In genomic region chr16:51596247-51596646, GRCh38 we compare ENCODE assay signal across 23 cellular contexts.
A peak's percentile ranks its signal among the peaks of the same experiment; 100 is the strongest.
DNase-seq lines count a peak whose midpoint lies in the region; ATAC-seq, FAIRE-seq and TF ChIP-seq lines count a peak whose summit lies in the region.
"Had no signal": no experiment of that assay in that cellular context is flagged by ENCODE, and none has a peak within 500 bp of the region (broad histone marks: within the 10 kb centered on the region; RNA-seq: fewer than 3 reads in every experiment).

No MANE protein-coding gene starts in this region.

- H3K27ac ChIP-seq in HepG2 (ENCODE audit: extremely low read length, insufficient read depth, low read length) (no peak overlapping the region), right lobe of liver (no peak overlapping the region), testis (no peak overlapping the region)
- H3K27ac ChIP-seq: 22Rv1, C4-2B had no signal

- in situ Hi-C loops in HepG2 (cut with HindIII; ENCODE audit: extremely low pct_ligation_motif_present, low pct_unique_long_range_greater_than_20kb): no loop called here

- H3K4me1 ChIP-seq in HepG2 (ENCODE audit: insufficient read depth, low read length): peaks cover 9% of the 10 kb centered on the region; the same call in 1 of the 2 replicates
- H3K4me1 ChIP-seq in right lobe of liver: peaks cover 0 to 13% (median under 1%) of the 10 kb centered on the region in 4 donors
- H3K4me1 ChIP-seq in testis: no peaks in the 10 kb centered on the region
- H3K4me1 ChIP-seq: BE2C, Caco-2, HAP-1 had no signal

- H3K9me3 Mint-ChIP-seq in WTC11: peaks cover 29% of the 10 kb centered on the region
- H3K9me3 Mint-ChIP-seq: HFFc6 had no signal

- no peak overlapping the region for H3K9ac ChIP-seq in HepG2 (ENCODE audit: insufficient read depth, low read depth, low read length)

- no peak overlapping the region for H3K4me3 Mint-ChIP-seq in WTC11
- H3K4me3 Mint-ChIP-seq: CD4-positive, CD25-positive, alpha-beta regulatory T cell; CD8-positive, alpha-beta T cell; HFFc6 had no signal

- peaks cover 16% of the 10 kb centered on the region for H3K4me1 Mint-ChIP-seq in WTC11
- H3K4me1 Mint-ChIP-seq: CD4-positive, CD25-positive, alpha-beta regulatory T cell had no signal

- H4K20me1 ChIP-seq in HepG2 (ENCODE audit: insufficient read depth, low read length): no peaks in the 10 kb centered on the region

- H3K4me3 ChIP-seq in HepG2 (replicated peaks in 1 of 3; ENCODE audit: insufficient read depth in 1 of 3, low read depth in 2 of 3, low read length in 3 of 3) (no peak overlapping the region), right lobe of liver (no peak overlapping the region), testis (no peak overlapping the region)
- H3K4me3 ChIP-seq: HAP-1 had no signal

- H3K9me3 ChIP-seq in HepG2 (ENCODE audit: low read length) (peaks cover under 1% of the 10 kb centered on the region; the same call in 1 of the 2 replicates), right lobe of liver (no peaks in the 10 kb centered on the region), testis (no peaks in the 10 kb centered on the region)
- H3K9me3 ChIP-seq: BE2C, HAP-1 had no signal

- WGBS in HepG2 (ENCODE audit: low lambda C conversion rate): 15% methylated on average over 4 of the region's 4 CpGs
- 80% methylated on average over 4 of the region's 4 CpGs for WGBS in right lobe of liver (ENCODE audit: insufficient coverage, low coverage, low lambda C conversion rate, missing lambda C conversion rate)
- 81 to 90% methylated on average over 4 of the region's 4 CpGs for WGBS in testis, 2 donors

- no peak for FAIRE-seq in HepG2 (lab: Jason Lieb, UNC)
- FAIRE-seq: A204.1, G401.6, GM12892, H54 had no signal

- ATAC-seq in HepG2 (no peak), right lobe of liver (no peak), WTC11 (no peak), HG03108 (IDR thresholded peaks at IDR 0.05; ENCODE audit: unreplicated experiment) (no peak)
- ATAC-seq: CD8-positive, alpha-beta T cell had no signal

- no peak overlapping the region for H2AFZ ChIP-seq in HepG2 (ENCODE audit: low read length)

- no TSS peak for BruUV-seq in HepG2 (replicated peaks; lab: Mats Ljungman, UMichigan)

- no peak overlapping the region for H3K4me2 ChIP-seq in HepG2 (ENCODE audit: low read depth, low read length)

- no peak for DNase-seq in HepG2 (ENCODE audit: low spot score)
- no peak for DNase-seq in right lobe of liver
- no peak for DNase-seq in WTC11 (ENCODE audit: low spot score)
- peak; percentile 42 for DNase-seq in testis
- DNase-seq in activated naive CD4-positive, alpha-beta T cell treated with Interleukin-2 at 50 U/mL for 16 hours: no peak
- DNase-seq: ACHN; AML-193; BE2C; Caco-2; CD4-positive, CD25-positive, alpha-beta regulatory T cell; CD8-positive, alpha-beta T cell; DMS153; DND-41; GOT3; HFFc6 had no signal

- no peaks in the 10 kb centered on the region for H3K36me3 ChIP-seq in HepG2 (replicated peaks in 1 of 2; ENCODE audit: control insufficient read depth in 1 of 2, insufficient read depth in 2 of 2, low read length in 2 of 2)
- H3K36me3 ChIP-seq in right lobe of liver: no peaks in the 10 kb centered on the region
- no peaks in the 10 kb centered on the region for H3K36me3 ChIP-seq in testis (ENCODE audit: low read depth, missing control alignments)
- H3K36me3 ChIP-seq: BE2C, HAP-1 had no signal

- H3K27me3 ChIP-seq in HepG2 (ENCODE audit: control insufficient read depth in 1 of 2, insufficient read depth in 2 of 2, low read length in 2 of 2) (no peaks in the 10 kb centered on the region; a peak in 1 of 5 replicates), right lobe of liver (no peaks in the 10 kb centered on the region), testis (no peaks in the 10 kb centered on the region)
- H3K27me3 ChIP-seq: BE2C had no signal

- POLR2A ChIA-PET in HepG2 (lab: Yijun Ruan, JAX) (no interaction called here), WTC11 (lab: Charles Lee) (no interaction called here)

- TF ChIP-seq CTCF in HepG2 (CRISPR knock-in tag; IDR thresholded peaks at IDR 0.05) (no peak), right lobe of liver (IDR thresholded peaks at IDR 0.05) (no peak), WTC11 (IDR thresholded peaks at IDR 0.05) (no peak), testis (IDR thresholded peaks at IDR 0.05) (no peak)

- TF ChIP-seq EP300 in HepG2 (IDR thresholded peaks at IDR 0.05; ENCODE audit: low read depth in 2 of 2, low read length in 2 of 2) (no peak), HepG2 (CRISPR knock-in tag; IDR thresholded peaks at IDR 0.05; ENCODE audit: borderline replicate concordance) (no peak)

- H3K79me2 ChIP-seq in HepG2 (ENCODE audit: insufficient read depth, low read length): no peaks in the 10 kb centered on the region

- no peak overlapping the region for H3K27ac Mint-ChIP-seq in WTC11
- H3K27ac Mint-ChIP-seq: CD4-positive, CD25-positive, alpha-beta regulatory T cell; CD8-positive, alpha-beta T cell; HFFc6 had no signal

- no peak for TF ChIP-seq RAD21 in HepG2 (CRISPR knock-in tag; IDR thresholded peaks at IDR 0.05)

- peaks cover 24% of the 10 kb centered on the region; the same call in 1 of the 2 replicates for H3K36me3 Mint-ChIP-seq in WTC11
- H3K36me3 Mint-ChIP-seq: CD4-positive, CD25-positive, alpha-beta regulatory T cell; CD8-positive, alpha-beta T cell had no signal

- TF ChIP-seq POLR2A in HepG2 (IDR thresholded peaks at IDR 0.05; ENCODE audit: insufficient read depth in 1 of 2, low read depth in 2 of 2, low read length in 2 of 2) (no peak), right lobe of liver (IDR thresholded peaks at IDR 0.05) (no peak), testis (IDR thresholded peaks at IDR 0.05) (no peak)

- no peaks in the 10 kb centered on the region; the same call in 1 of the 2 replicates for H3K27me3 Mint-ChIP-seq in WTC11 (ENCODE audit: low read depth)
- H3K27me3 Mint-ChIP-seq: CD4-positive, CD25-positive, alpha-beta regulatory T cell had no signal

- intact Hi-C loops in HepG2 (cut with micrococcal nuclease; ENCODE audit: unreplicated experiment): no loop called here
- intact Hi-C loops in right lobe of liver (cut with DNase I): no loop called here
- intact Hi-C loops in testis (cut with DNase I; ENCODE audit: low total_unique reads): no loop called here

- CTCF ChIA-PET in HepG2 (lab: Yijun Ruan, JAX; ENCODE audit: low intra/inter-chr PET ratio, low total read pairs): no interaction called here
- CTCF ChIA-PET in WTC11 (lab: Charles Lee): no interaction called here

TF ChIP-seq in HepG2, 621 proteins besides CTCF, POLR2A, EP300 and RAD21 (continues in another document):
- TF ChIP-seq USF2 (IDR thresholded peaks at IDR 0.05; ENCODE audit: low read depth, low read length) (peak; percentile 61), USF2 (CRISPR knock-in tag; IDR thresholded peaks at IDR 0.05; ENCODE audit: borderline replicate concordance) (no peak)

TF ChIP-seq in WTC11, 78 proteins besides CTCF, POLR2A, EP300 and RAD21:
- TF ChIP-seq ETV6 (CRISPR knock-in tag; IDR thresholded peaks at IDR 0.05): no peak
- TF ChIP-seq USF2 (CRISPR knock-in tag; IDR thresholded peaks at IDR 0.05): peak; percentile 46
